13 cellular contexts compared by ENCODE assay signal in genomic region chr22:35995345-35995744, GRCh38. TPM values are rescaled to one million over a fixed set of nuclear protein-coding genes. Genes with fewer than 3 reads are reported as not detected.
A peak's percentile ranks its signal among the peaks of the same experiment; 100 is the strongest.
DNase-seq lines count a peak whose midpoint lies in the region; ATAC-seq and TF ChIP-seq lines count a peak whose summit lies in the region.
"Had no signal": no experiment of that assay in that cellular context is flagged by ENCODE, and none has a peak within 500 bp of the region (broad histone marks: within the 10 kb centered on the region; RNA-seq: fewer than 3 reads in every experiment).

No MANE protein-coding gene starts in this region.

- no peak for TF ChIP-seq EP300 in stomach (IDR thresholded peaks at IDR 0.05)

- H3K9me3 ChIP-seq in colonic mucosa (no peaks in the 10 kb centered on the region), lung (ENCODE audit: control insufficient read depth in 2 of 2, insufficient read depth in 1 of 2, low read length in 1 of 2) (no peaks in the 10 kb centered on the region), stomach (no peaks in the 10 kb centered on the region)

- TF ChIP-seq CTCF in colonic mucosa (IDR thresholded peaks at IDR 0.05) = no peak
- TF ChIP-seq CTCF in lung (IDR thresholded peaks at IDR 0.05; ENCODE audit: control extremely low read depth, extremely low read depth) = no peak
- no peak for TF ChIP-seq CTCF in stomach (IDR thresholded peaks at IDR 0.05)

- DNase-seq in HCEC 1CT (peak; percentile 81), colonic mucosa (no peak), lung (ENCODE audit: low spot score) (no peak), stomach (no peak), kidney tubule cell (ENCODE audit: low spot score) (no peak), T1000 (lab: John Stamatoyannopoulos, UW) (no peak), NCI-H2196 (lab: John Stamatoyannopoulos, UW; ENCODE audit: unreplicated experiment) (no peak)
- DNase-seq: activated B cell treated with CpG ODN at 0.5 μM for 24 hours; CD4-positive, alpha-beta T cell; cerebellar nuclear complex; hippocampal formation; NCI-H1105 had no signal

- H3K27ac ChIP-seq in colonic mucosa (peak overlapping the region; percentile 19), lung (ENCODE audit: low read depth in 1 of 2, low read length in 1 of 2) (peak overlapping the region; percentile 3 to 72), stomach (peak overlapping the region; percentile 61 to 82 (median 72))

- no peaks in the 10 kb centered on the region for H3K27me3 ChIP-seq in colonic mucosa
- no peaks in the 10 kb centered on the region for H3K27me3 ChIP-seq in lung (ENCODE audit: control insufficient read depth, insufficient read depth)
- no peaks in the 10 kb centered on the region for H3K27me3 ChIP-seq in stomach

- H3K4me1 ChIP-seq in colonic mucosa = no peaks in the 10 kb centered on the region
- H3K4me1 ChIP-seq in lung (ENCODE audit: control insufficient read depth in 2 of 2, insufficient read depth in 2 of 2, low read length in 2 of 2) = peaks cover 7 to 22% of the 10 kb centered on the region in 2 donors
- peaks cover 22 to 53% (median 36%) of the 10 kb centered on the region in 4 donors for H3K4me1 ChIP-seq in stomach

- H3K9ac ChIP-seq in colonic mucosa (ENCODE audit: low read depth in 2 of 2, low read length in 2 of 2) = no peak overlapping the region

- WGBS in lung, 2 donors = 67 to 84% methylated on average over 7 of the region's 7 CpGs
- 54 to 72% (median 66%) methylated on average over 7 of the region's 7 CpGs for WGBS in stomach, 5 donors

- H3K4me3 ChIP-seq in colonic mucosa (no peak overlapping the region), lung (no peak overlapping the region), stomach (no peak overlapping the region)

- H3K36me3 ChIP-seq in colonic mucosa (no peaks in the 10 kb centered on the region), lung (ENCODE audit: control insufficient read depth in 2 of 2, insufficient read depth in 2 of 2, low read length in 2 of 2) (no peaks in the 10 kb centered on the region), stomach (no peaks in the 10 kb centered on the region)

- ATAC-seq in lung (ENCODE audit: insufficient read depth, low FRiP score) = no peak
- ATAC-seq in GM21737 (IDR thresholded peaks at IDR 0.05; ENCODE audit: unreplicated experiment) = no peak

- intact Hi-C loops in colonic mucosa (cut with DNase I) = no loop called here
- intact Hi-C loops in stomach (cut with DNase I; ENCODE audit: low total_unique reads) = no loop called here

- no peak for TF ChIP-seq POLR2A in stomach (IDR thresholded peaks at IDR 0.05)

RNA-seq across cellular contexts. Expression of gene RBFOX2, which starts 33.3 kb away (rescaled TPM):
- total RNA-seq in colonic mucosa = 10 to 100 TPM; 44.4 to 60.2 TPM
- 100 to 1,000 TPM in 1 of 2 donors, 10 to 100 TPM in 1; 63.3 to 195 TPM for total RNA-seq in lung
- 10 to 100 TPM; 16.5 to 23.4 TPM for polyA plus RNA-seq in lung
- total RNA-seq in stomach = 100 to 1,000 TPM in 1 of 5 donors, 10 to 100 TPM in 4; 41.4 to 176 (median 64.9) TPM
- 10 to 100 TPM; 14.9 to 26.6 (median 21.5) TPM for polyA plus RNA-seq in stomach
- total RNA-seq: activated B cell treated with CpG ODN at 0.5 μM for 24 hours had no signal

Comparison
In these comparisons a context has a peak if more than half of its experiments do, and no peak if none do; other contexts are left out.
1. H3K27ac ChIP-seq: peak in every context shown above with its lines; median percentile 72 in stomach; 38 in lung; 19 in colonic mucosa.